Comparison of ENCODE assay signal across 2 cellular contexts in the genomic region with DNA sequence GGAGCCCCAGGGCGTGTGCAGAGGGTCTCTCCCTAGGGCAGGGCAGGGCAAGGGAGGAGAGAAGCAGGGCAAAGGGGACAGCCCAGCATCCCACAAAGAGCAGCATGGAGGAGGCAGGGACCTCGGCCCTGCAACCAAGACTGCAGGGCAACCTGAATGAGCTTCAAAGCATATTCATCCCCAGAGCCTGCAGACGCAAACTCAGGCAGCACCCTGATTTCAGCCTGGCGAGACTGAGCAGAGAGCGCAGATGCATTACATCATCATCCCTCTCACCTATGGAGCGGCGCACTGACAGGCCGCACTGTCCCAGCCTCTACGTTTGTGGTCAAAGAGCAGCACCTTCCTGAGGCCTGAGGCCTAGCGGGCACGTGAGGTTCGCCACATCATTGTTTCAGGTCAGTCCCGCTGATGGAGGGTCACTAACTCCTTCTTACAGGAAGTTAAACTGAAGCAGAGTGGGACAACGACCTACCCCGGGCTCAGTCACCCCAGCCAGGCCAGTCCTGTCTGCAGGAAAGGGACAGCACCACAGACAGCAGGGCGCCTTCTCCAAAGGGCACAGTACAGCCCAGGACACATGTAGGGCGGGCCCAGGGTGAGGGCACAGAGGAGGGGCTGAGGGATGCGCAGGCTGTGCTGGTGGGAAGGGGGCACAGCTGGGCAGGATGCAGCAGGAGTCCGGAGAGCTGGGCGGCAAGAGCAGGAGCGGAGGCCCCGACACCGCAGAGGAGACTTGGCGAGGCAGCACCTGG.
A peak's percentile ranks its signal among the peaks of the same experiment; 100 is the strongest.
TF ChIP-seq lines count a peak whose summit lies in the region.

No MANE protein-coding gene starts in this region.

TF ChIP-seq in HepG2, 621 proteins besides CTCF, POLR2A, EP300 and RAD21:
- TF ChIP-seq ATF7 (IDR thresholded peaks at IDR 0.05) (peak; percentile 64), ATF7 (CRISPR knock-in tag; IDR thresholded peaks at IDR 0.05) (no peak), MED13 (CRISPR knock-in tag; IDR thresholded peaks at IDR 0.05) (no peak)

TF ChIP-seq in H1, 55 proteins besides CTCF, POLR2A, EP300 and RAD21:
- TF ChIP-seq CHD1 (IDR thresholded peaks at IDR 0.05; ENCODE audit: low read depth, low read length) (no peak), SRF (IDR thresholded peaks at IDR 0.05; ENCODE audit: low read depth, low read length) (no peak), CEBPB (IDR thresholded peaks at IDR 0.05; ENCODE audit: low read depth, low read length) (no peak), GABPA (IDR thresholded peaks at IDR 0.05; ENCODE audit: borderline replicate concordance, insufficient read depth, low read length) (no peak), SP2 (IDR thresholded peaks at IDR 0.05; ENCODE audit: low read length) (no peak), PHF8 (conservative IDR thresholded peaks at IDR 0.05; ENCODE audit: low read depth, low read length) (no peak), CREB1 (IDR thresholded peaks at IDR 0.05) (no peak), RBBP5 (IDR thresholded peaks at IDR 0.05; ENCODE audit: borderline replicate concordance, low read depth, low read length) (no peak)
- TF ChIP-seq, protein P1, sequence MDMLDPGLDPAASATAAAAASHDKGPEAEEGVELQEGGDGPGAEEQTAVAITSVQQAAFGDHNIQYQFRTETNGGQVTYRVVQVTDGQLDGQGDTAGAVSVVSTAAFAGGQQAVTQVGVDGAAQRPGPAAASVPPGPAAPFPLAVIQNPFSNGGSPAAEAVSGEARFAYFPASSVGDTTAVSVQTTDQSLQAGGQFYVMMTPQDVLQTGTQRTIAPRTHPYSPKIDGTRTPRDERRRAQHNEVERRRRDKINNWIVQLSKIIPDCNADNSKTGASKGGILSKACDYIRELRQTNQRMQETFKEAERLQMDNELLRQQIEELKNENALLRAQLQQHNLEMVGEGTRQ (IDR thresholded peaks at IDR 0.05; ENCODE audit: low read length): no peak
